In the genomic region with DNA sequence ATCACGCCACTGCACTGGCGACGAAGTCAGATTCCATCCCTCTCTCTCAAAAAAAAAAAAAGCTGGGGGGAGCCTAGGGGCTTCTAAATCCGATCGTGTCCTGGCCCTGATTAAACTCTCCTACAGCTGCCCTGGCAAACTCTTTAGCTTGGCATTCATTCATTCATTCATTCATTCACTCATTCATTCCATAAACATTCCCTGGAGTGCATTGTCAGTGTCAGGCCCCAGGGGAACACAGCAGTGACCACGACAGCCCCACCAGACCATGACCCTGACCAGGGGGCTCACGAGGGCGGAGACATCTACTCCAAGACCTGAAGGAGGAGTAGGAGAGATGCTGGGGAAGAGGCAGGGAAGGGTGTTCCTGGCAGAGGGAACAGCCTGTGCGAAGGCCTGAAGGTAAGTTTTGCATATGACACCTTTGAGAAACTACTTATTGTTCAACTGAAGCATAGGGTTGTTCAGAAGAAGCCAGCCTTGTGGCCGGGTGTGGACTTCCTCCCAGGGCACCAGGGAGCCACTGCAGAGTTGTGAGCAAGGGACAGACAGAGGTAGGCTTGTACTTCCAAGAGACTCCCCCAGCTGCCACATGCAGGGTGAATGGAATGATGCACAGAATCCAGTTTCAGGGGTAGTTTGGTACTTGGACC, we compare ENCODE assay signal across 9 cellular contexts. TPM values are rescaled to one million over a fixed set of nuclear protein-coding genes. Genes with fewer than 3 reads are reported as not detected.
DNase-seq lines count a peak whose midpoint lies in the region; ATAC-seq and TF ChIP-seq lines count a peak whose summit lies in the region.
"Had no signal": no experiment of that assay in that cellular context is flagged by ENCODE, and none has a peak within 500 bp of the region (broad histone marks: within the 10 kb centered on the region; RNA-seq: fewer than 3 reads in every experiment).

No MANE protein-coding gene starts in this region.

- H3K36me3 Mint-ChIP-seq in CD4-positive, CD25-positive, alpha-beta regulatory T cell, result no peaks in the 10 kb centered on the region
- H3K36me3 Mint-ChIP-seq in CD4-positive, alpha-beta memory T cell, result no peaks in the 10 kb centered on the region
- no peaks in the 10 kb centered on the region for H3K36me3 Mint-ChIP-seq in nephron progenitor cell (ENCODE audit: low read depth)

- H3K27me3 ChIP-seq in CD4-positive, CD25-positive, alpha-beta regulatory T cell (ENCODE audit: control insufficient read depth, insufficient read depth, low read length), result no peaks in the 10 kb centered on the region
- H3K27me3 ChIP-seq in RWPE2 (ENCODE audit: insufficient read depth, poor library complexity, severe bottlenecking), result no peaks in the 10 kb centered on the region
- H3K27me3 ChIP-seq in left lung, result no peaks in the 10 kb centered on the region
- H3K27me3 ChIP-seq in CD4-positive, alpha-beta memory T cell (ENCODE audit: insufficient read depth, low read length), result no peaks in the 10 kb centered on the region

- intact Hi-C loops in left lung (cut with DNase I), result loop anchor here in 1 of 2 donors (2.0 kb wide), 1 partner anchor 49 kb away; no protein-coding TSS in a partner anchor
- intact Hi-C loops in CD4-positive, alpha-beta memory T cell (cut with micrococcal nuclease), result no loop called here

- H3K4me3 Mint-ChIP-seq in CD4-positive, CD25-positive, alpha-beta regulatory T cell, result no peak overlapping the region
- H3K4me3 Mint-ChIP-seq in CD4-positive, alpha-beta memory T cell, result no peak overlapping the region
- no peak overlapping the region for H3K4me3 Mint-ChIP-seq in nephron progenitor cell

- peak overlapping the region in 1 of 3 donors; percentile 75 for H3K27ac Mint-ChIP-seq in CD4-positive, CD25-positive, alpha-beta regulatory T cell
- H3K27ac Mint-ChIP-seq in CD4-positive, alpha-beta memory T cell, result peak overlapping the region in 2 of 7 donors; percentile 13 to 77
- H3K27ac Mint-ChIP-seq in nephron progenitor cell, result no peak overlapping the region

- H3K4me1 ChIP-seq in CD4-positive, CD25-positive, alpha-beta regulatory T cell (ENCODE audit: control insufficient read depth, insufficient read depth, low read length, poor library complexity, severe bottlenecking), result peaks cover 13% of the 10 kb centered on the region
- H3K4me1 ChIP-seq in RWPE2 (ENCODE audit: insufficient read depth, poor library complexity, severe bottlenecking) (peaks cover 15% of the 10 kb centered on the region), left lung (peaks cover 30 to 86% of the 10 kb centered on the region in 2 donors)
- peaks cover 15% of the 10 kb centered on the region for H3K4me1 ChIP-seq in CD4-positive, alpha-beta memory T cell (ENCODE audit: insufficient read depth, low read length)

- peaks cover 8% of the 10 kb centered on the region for H3K27me3 Mint-ChIP-seq in CD4-positive, CD25-positive, alpha-beta regulatory T cell
- H3K27me3 Mint-ChIP-seq in CD4-positive, alpha-beta memory T cell, result no peaks in the 10 kb centered on the region
- H3K27me3 Mint-ChIP-seq in nephron progenitor cell (ENCODE audit: low read depth, poor library complexity), result peaks cover 31% of the 10 kb centered on the region

- DNase-seq in CD4-positive, CD25-positive, alpha-beta regulatory T cell, result no peak
- DNase-seq in RWPE2 (ENCODE audit: low spot score) (no peak), left lung (no peak), occipital lobe (lab: John Stamatoyannopoulos, UW) (no peak), nephron progenitor cell (no peak)
- no peak for DNase-seq in CD4-positive, alpha-beta memory T cell
- DNase-seq in activated CD4-positive, alpha-beta T cell treated with anti-CD3 and anti-CD28 coated beads, Interleukin-2, amount 50 U/mL, for 4 hours, result no peak

- no peak overlapping the region for H3K4me3 ChIP-seq in CD4-positive, CD25-positive, alpha-beta regulatory T cell (ENCODE audit: low read depth, low read length)
- H3K4me3 ChIP-seq in RWPE2 (ENCODE audit: severe bottlenecking) (no peak overlapping the region), left lung (no peak overlapping the region)
- H3K4me3 ChIP-seq in CD4-positive, alpha-beta memory T cell (ENCODE audit: low read length in 2 of 2), result no peak overlapping the region

- H3K36me3 ChIP-seq in CD4-positive, CD25-positive, alpha-beta regulatory T cell (ENCODE audit: control insufficient read depth, insufficient read depth, low read length), result no peaks in the 10 kb centered on the region
- H3K36me3 ChIP-seq in RWPE2 (ENCODE audit: low read depth), result no peaks in the 10 kb centered on the region
- no peaks in the 10 kb centered on the region for H3K36me3 ChIP-seq in left lung
- H3K36me3 ChIP-seq in CD4-positive, alpha-beta memory T cell (ENCODE audit: insufficient read depth, low read length), result no peaks in the 10 kb centered on the region

- ATAC-seq in CD4-positive, CD25-positive, alpha-beta regulatory T cell (ENCODE audit: low read depth in 2 of 2), result peak; percentile 42 to 43
- ATAC-seq in GM19463 (IDR thresholded peaks at IDR 0.05; ENCODE audit: unreplicated experiment) (peak; percentile 23), RWPE2 (ENCODE audit: low read depth) (peak; percentile 10; the same call in 1 of the 3 replicates), left lung (peak; percentile 6)

- no peak overlapping the region for H3K27ac ChIP-seq in CD4-positive, CD25-positive, alpha-beta regulatory T cell (ENCODE audit: insufficient read depth, low read length, poor library complexity, severe bottlenecking)
- H3K27ac ChIP-seq in RWPE2 (ENCODE audit: poor library complexity, severe bottlenecking), result no peak overlapping the region
- peak overlapping the region in 1 of 2 donors; percentile 57 for H3K27ac ChIP-seq in left lung
- no peak overlapping the region for H3K27ac ChIP-seq in CD4-positive, alpha-beta memory T cell (ENCODE audit: low read depth, low read length)

- no peaks in the 10 kb centered on the region for H3K9me3 ChIP-seq in CD4-positive, CD25-positive, alpha-beta regulatory T cell (ENCODE audit: control insufficient read depth in 2 of 2, low read length in 2 of 2)
- H3K9me3 ChIP-seq in RWPE2 (ENCODE audit: severe bottlenecking) (no peaks in the 10 kb centered on the region), left lung (no peaks in the 10 kb centered on the region)
- no peaks in the 10 kb centered on the region for H3K9me3 ChIP-seq in CD4-positive, alpha-beta memory T cell (ENCODE audit: control insufficient read depth in 1 of 2, low read length in 2 of 2)

- CTCF ChIA-PET in CD4-positive, alpha-beta memory T cell (lab: Charles Lee; ENCODE audit: partially characterized antibody), result interaction anchor here (0.6 to 15.5 kb wide), 27 partner anchors 9 to 1672 kb away, joined by 3 to 545 read pairs (median 6); a partner anchor contains a TSS

- POLR2A ChIA-PET in CD4-positive, alpha-beta memory T cell (lab: Charles Lee; ENCODE audit: partially characterized antibody), result interaction anchor here (0.7 to 3.3 kb wide), 9 partner anchors 21 to 48 kb away, joined by 3 to 71 read pairs (median 6); no protein-coding TSS in a partner anchor

- H3K9me3 Mint-ChIP-seq in CD4-positive, CD25-positive, alpha-beta regulatory T cell, result no peaks in the 10 kb centered on the region
- peaks cover 0 to 2% (median 0%) of the 10 kb centered on the region in 8 donors for H3K9me3 Mint-ChIP-seq in CD4-positive, alpha-beta memory T cell
- H3K9me3 Mint-ChIP-seq in nephron progenitor cell, result no peaks in the 10 kb centered on the region

- TF ChIP-seq CTCF in RWPE2 (IDR thresholded peaks at IDR 0.05; ENCODE audit: poor library complexity, severe bottlenecking) (no peak), left lung (IDR thresholded peaks at IDR 0.05) (no peak), nephron progenitor cell (IDR thresholded peaks at IDR 0.05) (no peak)

- H3K4me1 Mint-ChIP-seq in CD4-positive, CD25-positive, alpha-beta regulatory T cell, result peaks cover 5 to 29% (median 14%) of the 10 kb centered on the region in 4 donors
- peaks cover 11 to 24% (median 14%) of the 10 kb centered on the region in 4 donors for H3K4me1 Mint-ChIP-seq in CD4-positive, alpha-beta memory T cell
- H3K4me1 Mint-ChIP-seq in nephron progenitor cell, result peaks cover 51% of the 10 kb centered on the region

RNA-seq across cellular contexts. Expression of a gene that starts 24.5 kb away (rescaled TPM):
- not detected for total RNA-seq in CD4-positive, CD25-positive, alpha-beta regulatory T cell
- not detected for polyA plus RNA-seq in CD4-positive, CD25-positive, alpha-beta regulatory T cell
- under 1 TPM in 1 of 2 donors, not detected in 1; 0.20 TPM for total RNA-seq in left lung
- total RNA-seq in occipital lobe, result not detected
- total RNA-seq in CD4-positive, alpha-beta memory T cell, result not detected
- polyA plus RNA-seq in CD4-positive, alpha-beta memory T cell, result not detected
- total RNA-seq: H4 had no signal

RNA-seq across cellular contexts. Expression of a gene that starts 25.1 kb away (rescaled TPM):
- total RNA-seq in CD4-positive, CD25-positive, alpha-beta regulatory T cell, result 231 TPM
- 10 to 100 TPM in 1 of 4 donors, 1 to 10 TPM in 3; 3.4 to 12.5 (median 5.4) TPM for polyA plus RNA-seq in CD4-positive, CD25-positive, alpha-beta regulatory T cell
- total RNA-seq in left lung (10 to 100 TPM; 48.2 to 79.9 TPM), occipital lobe (not detected)
- total RNA-seq in CD4-positive, alpha-beta memory T cell, result 10 to 100 TPM; 10.9 to 11.8 TPM
- 10 to 100 TPM in 1 of 2 donors, 1 to 10 TPM in 1; 3.9 to 15.0 TPM for polyA plus RNA-seq in CD4-positive, alpha-beta memory T cell

RNA-seq across cellular contexts. Expression of a gene that starts 52.1 kb away (rescaled TPM):
- not detected for total RNA-seq in CD4-positive, CD25-positive, alpha-beta regulatory T cell
- polyA plus RNA-seq in CD4-positive, CD25-positive, alpha-beta regulatory T cell, result not detected
- total RNA-seq in left lung, result 1 to 10 TPM; 4.1 to 5.4 TPM
- total RNA-seq in occipital lobe, result 2.0 TPM
- total RNA-seq in CD4-positive, alpha-beta memory T cell, result 1 to 10 TPM; 1.3 to 1.4 TPM
- not detected for polyA plus RNA-seq in CD4-positive, alpha-beta memory T cell

RNA-seq across cellular contexts. Expression of a gene that starts 54.3 kb away (rescaled TPM):
- not detected for total RNA-seq in CD4-positive, CD25-positive, alpha-beta regulatory T cell
- polyA plus RNA-seq in CD4-positive, CD25-positive, alpha-beta regulatory T cell, result not detected
- total RNA-seq in left lung, result 1 to 10 TPM; 5.2 to 6.1 TPM
- total RNA-seq in occipital lobe, result not detected
- total RNA-seq in CD4-positive, alpha-beta memory T cell, result not detected
- polyA plus RNA-seq in CD4-positive, alpha-beta memory T cell, result not detected
- total RNA-seq: H4 had no signal

Comparison
In these comparisons a context has a peak if more than half of its experiments do, and no peak if none do; other contexts are left out.
1. RNA of a gene that starts 25.1 kb away (total RNA-seq): 231 TPM in CD4-positive, CD25-positive, alpha-beta regulatory T cell (single experiment), 48.2 to 79.9 TPM in left lung and 10.9 to 11.8 TPM in CD4-positive, alpha-beta memory T cell; not detected in occipital lobe (single experiment); every median in the first group is over 10 times any median in the second.
2. Peak in every context shown above with its lines, with median percentiles within 50 percentile points of each other: ATAC-seq.